11 cellular contexts compared by ENCODE assay signal in the genomic region with DNA sequence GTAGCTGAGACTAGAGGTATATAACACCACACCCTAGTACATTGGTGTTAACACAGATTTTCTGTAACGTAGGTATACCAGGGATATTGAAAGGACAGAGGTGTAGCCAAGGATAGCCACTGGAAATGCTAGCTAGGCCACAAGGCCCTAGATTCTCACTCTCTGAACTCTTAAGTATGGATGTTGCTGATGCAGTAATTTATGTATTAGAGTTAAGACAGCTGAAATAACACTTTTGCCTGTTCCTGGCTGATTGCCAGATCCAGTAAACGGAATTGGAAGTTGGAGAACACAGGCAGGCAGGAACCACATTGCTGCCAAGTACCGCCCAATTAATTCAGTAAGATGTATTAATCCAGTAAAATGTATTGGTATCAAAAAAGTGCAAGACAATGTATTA. TPM values are rescaled to one million over a fixed set of nuclear protein-coding genes. Genes with fewer than 3 reads are reported as not detected.
DNase-seq lines count a peak whose midpoint lies in the region; ATAC-seq and TF ChIP-seq lines count a peak whose summit lies in the region.
"Had no signal": no experiment of that assay in that cellular context is flagged by ENCODE, and none has a peak within 500 bp of the region (broad histone marks: within the 10 kb centered on the region; RNA-seq: fewer than 3 reads in every experiment).

No MANE protein-coding gene starts in this region.

- peaks cover 42% of the 10 kb centered on the region for H3K4me1 Mint-ChIP-seq in T-helper 2 cell treated with Interferon-gamma antibody and Interleukin-4, amounts not matched to agents 5 μg/mL and 100 μg/mL, for 36 hours (ENCODE audit: low read depth)

- H3K36me3 ChIP-seq in ascending aorta = no peaks in the 10 kb centered on the region
- H3K36me3 ChIP-seq in iPS-18a (ENCODE audit: control insufficient read depth, low read depth, low read length) = no peaks in the 10 kb centered on the region
- no peaks in the 10 kb centered on the region for H3K36me3 ChIP-seq in thoracic aorta

- H3K27me3 ChIP-seq in ascending aorta = no peaks in the 10 kb centered on the region
- peaks cover 9% of the 10 kb centered on the region for H3K27me3 ChIP-seq in iPS-18a (ENCODE audit: control insufficient read depth, insufficient read depth, low read length)
- no peaks in the 10 kb centered on the region for H3K27me3 ChIP-seq in thoracic aorta (replicated peaks; ENCODE audit: insufficient read depth)

- H3K27ac ChIP-seq in ascending aorta (peak overlapping the region; percentile 19 to 98), iPS-18a (ENCODE audit: low read length) (no peak overlapping the region), thoracic aorta (peak overlapping the region in 1 of 2 donors; percentile 98)

- no peaks in the 10 kb centered on the region for H3K9me3 Mint-ChIP-seq in T-helper 2 cell treated with Interferon-gamma antibody and Interleukin-4, amounts not matched to agents 5 μg/mL and 100 μg/mL, for 36 hours

- intact Hi-C loops in ascending aorta (cut with DNase I) = no loop called here

- TF ChIP-seq CTCF in ascending aorta (IDR thresholded peaks at IDR 0.05) (no peak), thoracic aorta (IDR thresholded peaks at IDR 0.05) (no peak)

- H3K27me3 Mint-ChIP-seq in T-helper 2 cell treated with Interferon-gamma antibody and Interleukin-4, amounts not matched to agents 5 μg/mL and 100 μg/mL, for 36 hours (ENCODE audit: low read depth) = no peaks in the 10 kb centered on the region

- H3K9me3 ChIP-seq in ascending aorta (no peaks in the 10 kb centered on the region), iPS-18a (ENCODE audit: control insufficient read depth, low read depth, low read length) (no peaks in the 10 kb centered on the region), thoracic aorta (no peaks in the 10 kb centered on the region)

- H3K27ac Mint-ChIP-seq in T-helper 2 cell treated with Interferon-gamma antibody and Interleukin-4, amounts not matched to agents 5 μg/mL and 100 μg/mL, for 36 hours = no peak overlapping the region

- peaks cover 14% of the 10 kb centered on the region for H3K36me3 Mint-ChIP-seq in T-helper 2 cell treated with Interferon-gamma antibody and Interleukin-4, amounts not matched to agents 5 μg/mL and 100 μg/mL, for 36 hours (ENCODE audit: low read depth)

- no peak for DNase-seq in T-helper 2 cell treated with Interferon-gamma antibody and Interleukin-4, amounts not matched to agents 5 μg/mL and 100 μg/mL, for 36 hours (ENCODE audit: low spot score)
- DNase-seq in T-helper 2 cell = no peak
- peak in 1 of 2 donors; percentile 69 for DNase-seq in ascending aorta (ENCODE audit: low spot score in 2 of 2)
- DNase-seq in thoracic aorta (ENCODE audit: low spot score) = no peak
- no peak for DNase-seq in COR-L47 (lab: John Stamatoyannopoulos, UW)
- DNase-seq in NCI-H774 (lab: John Stamatoyannopoulos, UW) = no peak
- DNase-seq: activated gamma-delta T cell, SHP77 treated with DMSO at 0.1 percent for 48 hours had no signal

- ATAC-seq in thoracic aorta (ENCODE audit: insufficient number of reproducible peaks, low FRiP score, low read depth) = no peak
- ATAC-seq in HG03469 (IDR thresholded peaks at IDR 0.05; ENCODE audit: unreplicated experiment) = no peak

- H3K4me3 ChIP-seq in ascending aorta (peak overlapping the region; percentile 83 to 93), iPS-18a (ENCODE audit: low read length) (peak overlapping the region; percentile 97), thoracic aorta (peak overlapping the region; percentile 98)

- H3K9ac ChIP-seq in iPS-18a (ENCODE audit: low read length) = no peak overlapping the region

- peaks cover 0 to 30% of the 10 kb centered on the region in 2 donors for H3K4me1 ChIP-seq in ascending aorta
- H3K4me1 ChIP-seq in iPS-18a (ENCODE audit: control insufficient read depth, low read depth, low read length) = peaks cover 4% of the 10 kb centered on the region
- peaks cover 34 to 52% of the 10 kb centered on the region in 2 donors for H3K4me1 ChIP-seq in thoracic aorta (ENCODE audit: control insufficient read depth in 1 of 2, low read depth in 2 of 2)

- peak overlapping the region; percentile 14 for H3K4me3 Mint-ChIP-seq in T-helper 2 cell treated with Interferon-gamma antibody and Interleukin-4, amounts not matched to agents 5 μg/mL and 100 μg/mL, for 36 hours

RNA-seq across cellular contexts. Expression of gene CALU, which starts 1.8 kb away (rescaled TPM):
- total RNA-seq in ascending aorta (82.8 TPM), thoracic aorta (100 to 1,000 TPM; 204 to 255 TPM)

RNA-seq across cellular contexts. Expression of gene OPN1SW, which starts 34.6 kb away (rescaled TPM):
- total RNA-seq in ascending aorta = not detected
- total RNA-seq in thoracic aorta = not detected
- total RNA-seq: lower leg skin had no signal

RNA-seq across cellular contexts. Expression of gene CCDC136, which starts 50.8 kb away (rescaled TPM):
- total RNA-seq in ascending aorta = 0.64 TPM
- total RNA-seq in thoracic aorta = 10 to 100 TPM; 29.3 to 34.7 TPM

Comparison
In these comparisons a context has a peak if more than half of its experiments do, and no peak if none do; other contexts are left out.
1. RNA of gene CCDC136, which starts 50.8 kb away (total RNA-seq): 29.3 to 34.7 TPM in thoracic aorta; 0.64 TPM in ascending aorta (single experiment); every median in the first group is over 10 times any median in the second.
2. Peak in every context shown above with its lines, with median percentiles within 50 percentile points of each other: H3K4me3 ChIP-seq.